In the genomic region with DNA sequence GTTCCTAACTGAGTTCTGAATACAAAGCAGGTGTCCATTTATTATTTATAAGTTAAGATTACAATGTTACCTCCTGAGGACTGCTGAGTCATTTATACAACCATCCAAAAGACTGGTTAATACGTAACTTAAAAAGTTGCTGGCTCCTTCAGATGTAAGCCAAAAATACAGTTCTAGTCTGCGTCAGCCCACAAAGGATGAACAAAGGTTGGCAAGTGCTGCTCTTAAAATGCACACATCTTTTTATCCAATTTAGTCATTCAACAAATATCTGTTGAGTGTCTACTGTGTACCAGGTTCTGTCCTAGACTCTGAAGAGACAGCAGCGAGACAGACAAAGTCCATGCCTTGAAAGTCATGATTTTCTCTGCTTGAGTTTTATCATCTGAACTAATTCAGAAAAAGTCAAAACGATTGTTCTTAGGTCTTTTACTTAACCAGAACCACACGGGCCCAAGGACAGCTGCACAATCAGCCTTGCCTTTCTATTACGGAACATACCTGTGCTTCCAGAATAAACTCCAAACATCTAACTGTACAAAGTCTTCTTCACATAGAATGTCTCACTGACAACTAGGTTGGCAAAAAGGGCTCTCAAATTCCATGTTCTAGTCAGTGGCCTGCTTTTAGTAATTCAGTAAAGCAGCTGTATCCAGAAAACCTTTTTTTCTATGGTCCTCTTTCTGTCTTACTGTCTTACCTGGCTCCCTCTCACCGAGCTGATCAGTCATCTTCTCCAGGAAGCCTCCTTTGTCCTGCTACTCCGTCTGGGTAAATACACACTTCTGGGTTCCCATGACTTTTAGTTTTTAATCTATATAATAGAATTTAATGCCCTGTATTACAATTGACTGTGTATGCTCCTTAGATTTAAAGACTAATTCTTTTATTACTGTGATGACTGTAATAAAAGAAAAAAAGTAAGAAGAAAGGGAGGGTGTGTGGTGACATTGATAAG, we compare ENCODE assay signal across 22 cellular contexts. TPM values are rescaled to one million over a fixed set of nuclear protein-coding genes. Genes with fewer than 3 reads are reported as not detected.
DNase-seq lines count a peak whose midpoint lies in the region; ATAC-seq lines count a peak whose summit lies in the region.
"Had no signal": no experiment of that assay in that cellular context is flagged by ENCODE, and none has a peak within 500 bp of the region (broad histone marks: within the 10 kb centered on the region; RNA-seq: fewer than 3 reads in every experiment).

No MANE protein-coding gene starts in this region.

- no peak for ATAC-seq in GM21786 (IDR thresholded peaks at IDR 0.05; ENCODE audit: unreplicated experiment)
- ATAC-seq: naive thymus-derived CD4-positive, alpha-beta T cell; SK-N-SH treated with all-trans-retinoic acid at 6 μM for 48 hours had no signal

- DNase-seq in Caki2 (ENCODE audit: low read depth) = peak; percentile 75
- peak; percentile 32 for DNase-seq in HT-29 (ENCODE audit: low spot score)
- peak; percentile 87 for DNase-seq in glomerular visceral epithelial cell (ENCODE audit: extremely low spot score)
- peak; percentile 53 for DNase-seq in mucosa of gallbladder (ENCODE audit: low spot score)
- no peak for DNase-seq in NOMO-1 (lab: John Stamatoyannopoulos, UW; ENCODE audit: unreplicated experiment in 2 of 2)
- DNase-seq in caudate nucleus (lab: John Stamatoyannopoulos, UW) = no peak
- no peak for DNase-seq in EL
- DNase-seq: activated CD4-positive, alpha-beta T cell treated with anti-CD3 and anti-CD28 coated beads, Interleukin-2, amount 10 ng/mL, durations not matched to agents 7 days and 5 days; activated naive CD4-positive, alpha-beta T cell treated with anti-CD3 and anti-CD28 coated beads, Interleukin-2, amount 50 U/mL, for 16 hours; immature natural killer cell; naive thymus-derived CD4-positive, alpha-beta T cell; NCI-H1105; NCI-H2029; NCI-H446 treated with DMSO at 0.1 percent for 48 hours; stimulated activated CD4-positive, alpha-beta T cell treated with anti-CD3 and anti-CD28 coated beads, Interleukin-4, amount 100 ng/mL, for 4 hours; tibial artery; WERI-Rb-1 had no signal

- no peak overlapping the region for H3K27ac ChIP-seq in caudate nucleus (ENCODE audit: low read depth, low read length)
- H3K27ac ChIP-seq: BLaER1 treated with 17β-estradiol and CSF1 and Interleukin-3, amounts not matched to agents 10 nM and 100 nM; hepatocyte; RWPE1; tibial artery; WERI-Rb-1 had no signal

- in situ Hi-C loops in Caki2 (cut with HindIII; ENCODE audit: low pct_unique_long_range_greater_than_20kb, low sequenced_read_pairs) = no loop called here

RNA-seq across cellular contexts. Expression of a gene that starts 15.5 kb away (rescaled TPM):
- total RNA-seq in Caki2 (2014; rRNA removed; shearing (Covaris generic); ENCODE audit: low replicate concordance) = 95.0 and 106 TPM in 2 replicates
- 3.2 and 6.3 TPM in 2 replicates for total RNA-seq in HT-29 (2014; rRNA removed; shearing (Covaris generic))
- 171 TPM for total RNA-seq in mucosa of gallbladder

Comparison
In these comparisons a context has a peak if more than half of its experiments do, and no peak if none do; other contexts are left out.
1. DNase-seq: peak in Caki2 (single experiment), HT-29 (single experiment), glomerular visceral epithelial cell (single experiment) and mucosa of gallbladder (single experiment); none in NOMO-1 (0 of 2), caudate nucleus (0 of 61) and EL (single experiment).
2. RNA of a gene that starts 15.5 kb away (total RNA-seq): 171 TPM in mucosa of gallbladder (single experiment) and 95.0 to 106 TPM in Caki2; 3.2 to 6.3 TPM in HT-29; every median in the first group is over 10 times any median in the second.